1 cellular context compared by ENCODE assay signal in genomic region chr3:185943363-185944106, GRCh38.
TF ChIP-seq lines count a peak whose summit lies in the region.

No MANE protein-coding gene starts in this region.

TF ChIP-seq in HepG2, 621 proteins besides CTCF, POLR2A, EP300 and RAD21 (continued from another document):
- TF ChIP-seq ZNF318 (CRISPR knock-in tag; IDR thresholded peaks at IDR 0.05), result no peak
- no peak for TF ChIP-seq PRMT3 (CRISPR knock-in tag; IDR thresholded peaks at IDR 0.05; ENCODE audit: borderline replicate concordance, low read depth)
- no peak for TF ChIP-seq ZNF280B (CRISPR knock-in tag; IDR thresholded peaks at IDR 0.05; ENCODE audit: borderline replicate concordance)
- no peak for TF ChIP-seq MAFK (conservative IDR thresholded peaks at IDR 0.05 in 1 of 2, IDR thresholded peaks at IDR 0.05 in 1 of 2; ENCODE audit: low read length in 2 of 2)
- TF ChIP-seq ZBTB43 (CRISPR knock-in tag; conservative IDR thresholded peaks at IDR 0.05), result no peak
- no peak for TF ChIP-seq NFE2L1 (CRISPR knock-in tag; IDR thresholded peaks at IDR 0.05; ENCODE audit: borderline replicate concordance)
- TF ChIP-seq SRF (IDR thresholded peaks at IDR 0.05; ENCODE audit: low read depth, low read length), result no peak
- TF ChIP-seq RORA (CRISPR knock-in tag; IDR thresholded peaks at IDR 0.05), result no peak
- 0 out of 2 replicates have a peak, but pooled peaks have one; percentile 71 for TF ChIP-seq ZNF614 (CRISPR knock-in tag; IDR thresholded peaks at IDR 0.05; ENCODE audit: borderline replicate concordance)
- no peak for TF ChIP-seq ZNF276 (CRISPR knock-in tag; IDR thresholded peaks at IDR 0.05; ENCODE audit: low read depth)
- TF ChIP-seq ZFYVE20 (CRISPR knock-in tag; IDR thresholded peaks at IDR 0.05; ENCODE audit: borderline replicate concordance, low read depth), result no peak
- TF ChIP-seq HDAC6 (IDR thresholded peaks at IDR 0.05; ENCODE audit: low read depth, low read length), result no peak
- TF ChIP-seq ZNF501 (CRISPR knock-in tag; IDR thresholded peaks at IDR 0.05), result no peak
- peak; percentile 85; the same call in 1 of the 2 replicates for TF ChIP-seq ZNF280D (CRISPR knock-in tag; IDR thresholded peaks at IDR 0.05)
- no peak for TF ChIP-seq IKZF1 (IDR thresholded peaks at IDR 0.05)
- no peak for TF ChIP-seq MEIS1 (CRISPR knock-in tag; IDR thresholded peaks at IDR 0.05; ENCODE audit: borderline replicate concordance)
- TF ChIP-seq HNRNPL (IDR thresholded peaks at IDR 0.05; ENCODE audit: low read depth, low read length), result no peak
